ENCODE assay signal across 35 cellular contexts in the genomic region with DNA sequence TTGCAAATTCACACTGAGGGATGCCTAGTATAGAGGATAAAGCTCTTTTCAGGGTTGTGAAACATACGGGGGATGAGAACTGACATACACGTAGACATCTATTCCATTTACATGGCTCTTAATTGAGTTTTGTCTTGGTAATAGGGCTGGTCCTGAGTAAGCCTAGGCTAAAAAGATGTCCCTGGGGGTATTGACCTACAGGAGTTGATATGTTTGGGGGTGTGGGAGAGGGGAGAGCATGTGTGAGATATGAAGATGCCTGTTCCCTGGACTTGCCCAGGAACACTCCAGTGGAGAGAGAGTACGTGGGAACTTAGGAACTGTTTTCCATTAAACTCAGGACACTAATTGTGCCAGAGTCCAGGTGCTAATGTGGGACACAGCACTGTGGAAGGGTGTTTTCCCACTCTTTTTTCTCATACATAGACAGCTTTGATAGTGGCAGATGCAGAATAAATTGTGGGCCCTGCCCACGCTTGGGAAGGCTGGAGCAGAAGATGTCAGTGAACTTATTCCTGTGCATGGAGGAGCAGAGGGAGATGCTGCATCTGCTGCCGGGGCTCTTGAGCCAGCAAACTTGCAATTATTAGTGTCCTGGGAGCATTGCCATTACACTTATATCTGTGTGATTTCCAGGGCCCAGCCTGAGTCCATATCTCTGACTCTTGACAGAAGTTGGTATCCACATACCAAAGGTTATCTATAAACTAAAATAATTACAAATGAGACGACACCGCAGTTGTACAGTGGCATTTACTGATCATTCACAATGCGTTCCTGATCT. TPM values are rescaled to one million over a fixed set of nuclear protein-coding genes. Genes with fewer than 3 reads are reported as not detected.
DNase-seq lines count a peak whose midpoint lies in the region; ATAC-seq and TF ChIP-seq lines count a peak whose summit lies in the region.
"Had no signal": no experiment of that assay in that cellular context is flagged by ENCODE, and none has a peak within 500 bp of the region (broad histone marks: within the 10 kb centered on the region; RNA-seq: fewer than 3 reads in every experiment).

No MANE protein-coding gene starts in this region.

- no peak overlapping the region for H3K4me2 ChIP-seq in H9 (ENCODE audit: insufficient read depth, insufficient read length, low read length)
- H3K4me2 ChIP-seq: hepatocyte had no signal

- no peak overlapping the region for H3K14ac ChIP-seq in H9 (ENCODE audit: insufficient read depth, low read length)

- H4K20me1 ChIP-seq in H9 (ENCODE audit: control insufficient read depth, insufficient read depth, insufficient read length): no peaks in the 10 kb centered on the region

- ATAC-seq in left ventricle myocardium superior (peak; percentile 88), gastrocnemius medialis (no peak), GM21786 (IDR thresholded peaks at IDR 0.05; ENCODE audit: unreplicated experiment) (no peak)
- ATAC-seq: activated T-cell treated with anti-CD3 and anti-CD28 coated beads, Interleukin-2, amount 50 U/mL, for 4 hours; HepG2; left lobe of liver had no signal

- H3K18ac ChIP-seq in H9 (ENCODE audit: insufficient read length, low read depth, low read length): no peak overlapping the region

- H2AK5ac ChIP-seq in H9 (ENCODE audit: insufficient read length, low read length): no peak overlapping the region

- H3K79me1 ChIP-seq in H9 (ENCODE audit: insufficient read depth, low read depth, low read length, poor library complexity, severe bottlenecking): no peaks in the 10 kb centered on the region

- H3K27me3 Mint-ChIP-seq in H9 (ENCODE audit: low read depth): no peaks in the 10 kb centered on the region
- H3K27me3 Mint-ChIP-seq: dendritic cell treated with granulocyte-macrophage colony-stimulating factor and Interleukin-4, amounts not matched to agents 40 ng/mL and 50 ng/mL, for 4 days had no signal

- H3K9me3 ChIP-seq in BE2C: no peaks in the 10 kb centered on the region
- no peaks in the 10 kb centered on the region for H3K9me3 ChIP-seq in esophagus muscularis mucosa
- H3K9me3 ChIP-seq in gastrocnemius medialis: no peaks in the 10 kb centered on the region
- H3K9me3 ChIP-seq in H9 (ENCODE audit: control insufficient read depth, low read depth, low read length): no peaks in the 10 kb centered on the region
- H3K9me3 ChIP-seq: SJSA1 had no signal

- H2BK12ac ChIP-seq in H9 (ENCODE audit: insufficient read length, low read depth, low read length): no peak overlapping the region

- H2BK5ac ChIP-seq in H9 (ENCODE audit: insufficient read length, low read length): no peak overlapping the region

- DNase-seq in BE2C: peak; percentile 71
- no peak for DNase-seq in esophagus muscularis mucosa (ENCODE audit: extremely low spot score)
- DNase-seq in left ventricle myocardium superior: peak; percentile 42
- DNase-seq in gastrocnemius medialis: no peak
- DNase-seq in H9: no peak
- DNase-seq in medulla oblongata (ENCODE audit: extremely low spot score): no peak
- DNase-seq in anterior cingulate cortex (lab: John Stamatoyannopoulos, UW): no peak
- DNase-seq: activated B cell treated with CpG ODN at 0.5 μM for 24 hours; activated gamma-delta T cell; activated naive CD8-positive, alpha-beta T cell treated with anti-CD3 and anti-CD28 coated beads for 36 hours; activated T-cell treated with anti-CD3 and anti-CD28 coated beads, Interleukin-2, amount 50 U/mL, for 4 hours; aorta; Calu3; CD4-positive, CD25-positive, alpha-beta regulatory T cell; central memory CD4-positive, alpha-beta T cell; DND-41; erythroblast; foreskin fibroblast; GF-D8; Karpas-422; MV-4-11; naive B cell; NCI-H1436; NCI-H2107; NCI-H446; NCI-H748 treated with DMSO at 0.1 percent for 48 hours; small intestine; stimulated activated naive CD4-positive, alpha-beta T cell; T-helper 1 cell had no signal

- no peak overlapping the region for H4K5ac ChIP-seq in H9 (ENCODE audit: insufficient read length, low read depth, low read length)

- no peak overlapping the region for H2BK15ac ChIP-seq in H9 (ENCODE audit: low read depth, low read length)

- no peak overlapping the region for H3K27ac Mint-ChIP-seq in H9
- H3K27ac Mint-ChIP-seq: activated B cell treated with CpG ODN at 0.5 μM for 24 hours; activated naive CD8-positive, alpha-beta T cell treated with anti-CD3 and anti-CD28 coated beads for 36 hours; CD4-positive, CD25-positive, alpha-beta regulatory T cell; dendritic cell treated with granulocyte-macrophage colony-stimulating factor and Interleukin-4, amounts not matched to agents 40 ng/mL and 50 ng/mL, for 4 days; naive B cell had no signal

- H2AFZ ChIP-seq in H9 (ENCODE audit: low read length): no peak overlapping the region
- H2AFZ ChIP-seq: hepatocyte had no signal

- H3K27me3 ChIP-seq in BE2C (no peaks in the 10 kb centered on the region), esophagus muscularis mucosa (no peaks in the 10 kb centered on the region), gastrocnemius medialis (no peaks in the 10 kb centered on the region), H9 (ENCODE audit: insufficient read depth, low read length) (no peaks in the 10 kb centered on the region)
- H3K27me3 ChIP-seq: hepatocyte, SJSA1 had no signal

- WGBS in esophagus muscularis mucosa: 40% methylated on average over 8 of the region's 8 CpGs
- no CpG with 5 or more reads among the region's 8 CpGs for WGBS in H9 (ENCODE audit: extremely low coverage, insufficient read length, low lambda C conversion rate)

- peak overlapping the region; percentile 33 for H3K4me3 ChIP-seq in BE2C (ENCODE audit: low read depth, low read length)
- peak overlapping the region; percentile 3 to 36 (median 25) for H3K4me3 ChIP-seq in esophagus muscularis mucosa
- H3K4me3 ChIP-seq in gastrocnemius medialis: no peak overlapping the region
- H3K4me3 ChIP-seq: hepatocyte, SJSA1 had no signal

- H3K9me3 Mint-ChIP-seq in H9: no peaks in the 10 kb centered on the region
- H3K9me3 Mint-ChIP-seq: activated B cell treated with CpG ODN at 0.5 μM for 24 hours; activated naive CD8-positive, alpha-beta T cell treated with anti-CD3 and anti-CD28 coated beads for 36 hours; activated T-cell treated with anti-CD3 and anti-CD28 coated beads, Interleukin-2, amount 50 U/mL, for 4 hours; dendritic cell treated with granulocyte-macrophage colony-stimulating factor and Interleukin-4, amounts not matched to agents 40 ng/mL and 50 ng/mL, for 4 days; naive B cell had no signal

- TF ChIP-seq POLR2A in esophagus muscularis mucosa (IDR thresholded peaks at IDR 0.05; ENCODE audit: low read depth): no peak
- TF ChIP-seq POLR2A in gastrocnemius medialis (IDR thresholded peaks at IDR 0.05): no peak

- H3K4ac ChIP-seq in H9 (ENCODE audit: low read depth, low read length): no peak overlapping the region

- no peak overlapping the region for H3K56ac ChIP-seq in H9 (ENCODE audit: insufficient read length, low read depth, low read length)

- no peaks in the 10 kb centered on the region for H3K4me1 Mint-ChIP-seq in H9
- H3K4me1 Mint-ChIP-seq: activated B cell treated with CpG ODN at 0.5 μM for 24 hours; activated naive CD8-positive, alpha-beta T cell treated with anti-CD3 and anti-CD28 coated beads for 36 hours; CD4-positive, CD25-positive, alpha-beta regulatory T cell; naive B cell had no signal

- no peak overlapping the region for H3T11ph ChIP-seq in H9 (ENCODE audit: low read length)

- H3K79me2 ChIP-seq in H9 (ENCODE audit: insufficient read depth, low read length): no peaks in the 10 kb centered on the region
- H3K79me2 ChIP-seq: hepatocyte had no signal

- H3K23me2 ChIP-seq in H9 (ENCODE audit: insufficient read length, low read depth, low read length, poor library complexity, severe bottlenecking): no peaks in the 10 kb centered on the region

- H4K8ac ChIP-seq in H9 (replicated peaks; ENCODE audit: insufficient read length, low read depth, low read length): no peak overlapping the region

- no peak for TF ChIP-seq CTCF in BE2C (IDR thresholded peaks at IDR 0.05; ENCODE audit: low read depth, low read length)
- no peak for TF ChIP-seq CTCF in esophagus muscularis mucosa (IDR thresholded peaks at IDR 0.05)
- no peak for TF ChIP-seq CTCF in gastrocnemius medialis (IDR thresholded peaks at IDR 0.05 in 4 of 5, conservative IDR thresholded peaks at IDR 0.05 in 1 of 5)
- TF ChIP-seq CTCF in H9 (conservative IDR thresholded peaks at IDR 0.05): no peak

- no peak overlapping the region for H2BK120ac ChIP-seq in H9 (ENCODE audit: low read depth, low read length, poor library complexity, severe bottlenecking)

- H3K4me3 Mint-ChIP-seq in H9: no peak overlapping the region
- H3K4me3 Mint-ChIP-seq: activated B cell treated with CpG ODN at 0.5 μM for 24 hours; activated naive CD8-positive, alpha-beta T cell treated with anti-CD3 and anti-CD28 coated beads for 36 hours; activated T-cell treated with anti-CD3 and anti-CD28 coated beads, Interleukin-2, amount 50 U/mL, for 4 hours; CD4-positive, CD25-positive, alpha-beta regulatory T cell; dendritic cell treated with granulocyte-macrophage colony-stimulating factor and Interleukin-4, amounts not matched to agents 40 ng/mL and 50 ng/mL, for 4 days; naive B cell had no signal

- H4K91ac ChIP-seq in H9 (ENCODE audit: insufficient read length, low read depth, low read length): no peak overlapping the region

- H3K36me3 ChIP-seq in BE2C (peaks cover 6% of the 10 kb centered on the region), esophagus muscularis mucosa (no peaks in the 10 kb centered on the region), gastrocnemius medialis (no peaks in the 10 kb centered on the region)
- H3K36me3 ChIP-seq: SJSA1 had no signal

- no peak overlapping the region for H3K23ac ChIP-seq in H9 (ENCODE audit: insufficient read length, low read depth, low read length)

- H3K4me1 ChIP-seq in BE2C (peaks cover 42% of the 10 kb centered on the region), esophagus muscularis mucosa (peaks cover 32 to 92% (median 71%) of the 10 kb centered on the region in 4 donors), gastrocnemius medialis (peaks cover 10 to 38% of the 10 kb centered on the region in 2 donors), H9 (ENCODE audit: insufficient read depth, low read length) (no peaks in the 10 kb centered on the region)

- H3K27ac ChIP-seq in esophagus muscularis mucosa (replicated peaks in 1 of 4) (peak overlapping the region; percentile 73 to 89 (median 87)), gastrocnemius medialis (peak overlapping the region in 3 of 4 donors; percentile 42 to 55 (median 46)), H9 (ENCODE audit: insufficient read length, low read depth, low read length) (no peak overlapping the region)
- H3K27ac ChIP-seq: hepatocyte, SJSA1 had no signal

- intact Hi-C loops in esophagus muscularis mucosa (cut with DNase I) (no loop called here), left ventricle myocardium superior (cut with micrococcal nuclease) (no loop called here), gastrocnemius medialis (cut with DNase I; ENCODE audit: low total_unique reads) (no loop called here)

- no peak for TF ChIP-seq EP300 in esophagus muscularis mucosa (IDR thresholded peaks at IDR 0.05)

- no peak overlapping the region for H3K9ac ChIP-seq in H9 (ENCODE audit: extremely low read depth, insufficient read length, low read length)

- no peaks in the 10 kb centered on the region for H3K36me3 Mint-ChIP-seq in H9 (ENCODE audit: insufficient read depth in 1 of 3, low read depth in 3 of 3)
- H3K36me3 Mint-ChIP-seq: activated naive CD8-positive, alpha-beta T cell treated with anti-CD3 and anti-CD28 coated beads for 36 hours; CD4-positive, CD25-positive, alpha-beta regulatory T cell; naive B cell had no signal

- in situ Hi-C loops in gastrocnemius medialis (cut with MboI; ENCODE audit: low sequenced_read_pairs in 4 of 4): no loop called here

- no peak overlapping the region for H2BK20ac ChIP-seq in H9 (ENCODE audit: low read depth, low read length, poor library complexity, severe bottlenecking)

RNA-seq across cellular contexts. Expression of a gene that starts 20.7 kb away (rescaled TPM):
- 18.4 TPM for polyA plus RNA-seq in BE2C (2012; ENCODE audit: insufficient read depth, insufficient read length, low read depth)
- total RNA-seq in esophagus muscularis mucosa (1,000 to 10,000 TPM; 2,073 to 2,783 (median 2,517) TPM), left ventricle myocardium superior (188 TPM), gastrocnemius medialis (1,000 to 10,000 TPM in 3 of 4 donors, 100 to 1,000 TPM in 1; 998 to 4,186 (median 1,764) TPM), H9 (2021) (1.1 and 1.2 TPM in 2 replicates)
- total RNA-seq: HepG2 had no signal
- polyA plus RNA-seq: HepG2 had no signal

Comparison
In these comparisons a context has a peak if more than half of its experiments do, and no peak if none do; other contexts are left out.
1. DNase-seq: peak in BE2C (single experiment) and left ventricle myocardium superior (single experiment); none in esophagus muscularis mucosa (single experiment), gastrocnemius medialis (0 of 2), H9 (single experiment), medulla oblongata (single experiment) and anterior cingulate cortex (0 of 58).
2. H3K4me3 ChIP-seq: peak in BE2C (single experiment) and esophagus muscularis mucosa (4 of 4); none in gastrocnemius medialis (0 of 4).
3. RNA of a gene that starts 20.7 kb away (total RNA-seq): 2,073 to 2,783 TPM in esophagus muscularis mucosa, 998 to 4,186 TPM in gastrocnemius medialis and 188 TPM in left ventricle myocardium superior (single experiment); 1.1 to 1.2 TPM in H9; every median in the first group is over 10 times any median in the second.